ENCODE assay signal across 12 cellular contexts in genomic region chr4:3257125-3257690, GRCh38.
DNase-seq lines count a peak whose midpoint lies in the region; ATAC-seq lines count a peak whose summit lies in the region.
"Had no signal": no experiment of that assay in that cellular context is flagged by ENCODE, and none has a peak within 500 bp of the region (broad histone marks: within the 10 kb centered on the region; RNA-seq: fewer than 3 reads in every experiment).

No MANE protein-coding gene starts in this region.

- peaks cover 0 to 28% (median 6%) of the 10 kb centered on the region in 11 experiments; a peak in 9 of 22 replicates for H4K20me1 ChIP-seq in BLaER1 treated with 17β-estradiol and CSF1 and Interleukin-3, amounts not matched to agents 10 nM and 100 nM

- peak overlapping the region in 7 of 11 experiments; percentile 15 to 76 (median 50); a peak in 11 of 22 replicates for H3K27ac ChIP-seq in BLaER1 treated with 17β-estradiol and CSF1 and Interleukin-3, amounts not matched to agents 10 nM and 100 nM
- no peak overlapping the region for H3K27ac ChIP-seq in effector memory CD4-positive, alpha-beta T cell (ENCODE audit: insufficient read depth, low read length, poor library complexity, severe bottlenecking)
- H3K27ac ChIP-seq: testis had no signal

- H3K4me2 ChIP-seq in BLaER1 treated with 17β-estradiol and CSF1 and Interleukin-3, amounts not matched to agents 10 nM and 100 nM = peak overlapping the region; percentile 41 to 97 (median 86); a peak in 21 of 22 replicates

- peak overlapping the region in 5 of 11 experiments; percentile 29 to 65 (median 59); a peak in 11 of 22 replicates for H3K9ac ChIP-seq in BLaER1 treated with 17β-estradiol and CSF1 and Interleukin-3, amounts not matched to agents 10 nM and 100 nM

- H3K4me3 ChIP-seq in BLaER1 treated with 17β-estradiol and CSF1 and Interleukin-3, amounts not matched to agents 10 nM and 100 nM = no peak overlapping the region
- H3K4me3 ChIP-seq in effector memory CD4-positive, alpha-beta T cell (ENCODE audit: insufficient read depth, low read depth, low read length, poor library complexity, severe bottlenecking) = no peak overlapping the region
- H3K4me3 ChIP-seq: testis had no signal

- H3K9me3 ChIP-seq in BLaER1 treated with 17β-estradiol and CSF1 and Interleukin-3, amounts not matched to agents 10 nM and 100 nM (replicated peaks in 1 of 11) = no peaks in the 10 kb centered on the region
- no peaks in the 10 kb centered on the region for H3K9me3 ChIP-seq in effector memory CD4-positive, alpha-beta T cell (ENCODE audit: control insufficient read depth, low read length)
- H3K9me3 ChIP-seq: testis had no signal

- peaks cover 0 to 12% (median 0%) of the 10 kb centered on the region in 11 experiments; a peak in 4 of 22 replicates for H3K36me3 ChIP-seq in BLaER1 treated with 17β-estradiol and CSF1 and Interleukin-3, amounts not matched to agents 10 nM and 100 nM
- peaks cover 3% of the 10 kb centered on the region for H3K36me3 ChIP-seq in effector memory CD4-positive, alpha-beta T cell (ENCODE audit: control insufficient read depth, insufficient read depth, low read length)

- peaks cover 15 to 61% (median 42%) of the 10 kb centered on the region in 10 experiments for H3K4me1 ChIP-seq in BLaER1 treated with 17β-estradiol and CSF1 and Interleukin-3, amounts not matched to agents 10 nM and 100 nM
- H3K4me1 ChIP-seq in effector memory CD4-positive, alpha-beta T cell (ENCODE audit: control insufficient read depth, insufficient read depth, low read length, poor library complexity, severe bottlenecking) = no peaks in the 10 kb centered on the region
- H3K4me1 ChIP-seq: testis had no signal

- peak; percentile 13 for ATAC-seq in HG02759 (IDR thresholded peaks at IDR 0.05; ENCODE audit: unreplicated experiment)
- ATAC-seq in HG02763 (IDR thresholded peaks at IDR 0.05; ENCODE audit: unreplicated experiment) = no peak

- DNase-seq in NCI-H345 (lab: John Stamatoyannopoulos, UW) (peak; percentile 67), islet precursor cell (peak; percentile 44), SKM-1 treated with dmso at 0.1 percent for 144 hours (lab: John Stamatoyannopoulos, UW; ENCODE audit: unreplicated experiment) (no peak)
- no peak for DNase-seq in stimulated activated CD8-positive, alpha-beta memory T cell treated with anti-CD3 and anti-CD28 coated beads, Interleukin-4, amount 100 ng/mL, for 48 hours
- no peak for DNase-seq in effector memory CD4-positive, alpha-beta T cell
- DNase-seq: CD4-positive, alpha-beta memory T cell; cerebellar nuclear complex; stimulated activated CD4-positive, alpha-beta T cell treated with anti-CD3 and anti-CD28 coated beads, Interleukin-2, amount 100 ng/mL, for 48 hours; testis had no signal

- peaks cover 0 to 16% (median 0%) of the 10 kb centered on the region in 11 experiments; a peak in 5 of 22 replicates for H3K27me3 ChIP-seq in BLaER1 treated with 17β-estradiol and CSF1 and Interleukin-3, amounts not matched to agents 10 nM and 100 nM
- H3K27me3 ChIP-seq in effector memory CD4-positive, alpha-beta T cell (replicated peaks; ENCODE audit: control insufficient read depth, insufficient read depth, low read length, poor library complexity, severe bottlenecking) = no peaks in the 10 kb centered on the region
- H3K27me3 ChIP-seq: testis had no signal

Comparison
In these comparisons a context has a peak if more than half of its experiments do, and no peak if none do; other contexts are left out.
1. DNase-seq: peak in NCI-H345 (single experiment) and islet precursor cell (single experiment); none in stimulated activated CD8-positive, alpha-beta memory T cell treated with anti-CD3 and anti-CD28 coated beads, Interleukin-4, amount 100 ng/mL, for 48 hours (single experiment), SKM-1 treated with dmso at 0.1 percent for 144 hours (single experiment) and effector memory CD4-positive, alpha-beta T cell (0 of 3).